8 cellular contexts compared by ENCODE assay signal in the genomic region with DNA sequence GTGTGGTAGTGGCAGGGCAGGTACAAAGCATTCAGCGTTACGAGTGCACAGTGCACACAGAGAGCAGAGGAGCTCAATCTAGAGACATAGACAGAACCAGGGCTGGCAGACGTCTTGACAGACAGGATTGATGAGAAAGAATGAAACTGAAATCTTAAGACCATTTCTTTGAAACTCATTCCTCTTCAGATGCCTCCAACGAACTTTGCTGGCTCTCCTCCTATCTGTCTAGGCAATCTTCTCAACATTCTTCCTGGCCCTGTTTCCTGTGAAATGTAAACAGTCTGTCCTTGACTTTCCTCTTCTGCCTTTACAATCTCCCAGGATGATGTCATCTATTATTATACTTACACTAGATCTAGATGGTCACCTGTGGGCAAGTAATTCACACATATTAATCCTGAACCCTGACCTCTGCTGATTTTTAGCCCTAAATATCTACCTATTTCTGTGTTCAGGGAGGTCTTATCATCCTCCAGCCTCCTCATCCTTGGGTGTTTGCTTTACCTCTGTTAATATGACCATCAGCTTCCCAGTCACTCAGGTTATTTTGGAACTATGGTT.
DNase-seq lines count a peak whose midpoint lies in the region; ATAC-seq, FAIRE-seq and TF ChIP-seq lines count a peak whose summit lies in the region.

No MANE protein-coding gene starts in this region.

- H3K27me3 Mint-ChIP-seq in T-helper 2 cell treated with Interferon-gamma antibody and Interleukin-4, amounts not matched to agents 5 μg/mL and 100 μg/mL, for 36 hours (ENCODE audit: low read depth) = no peaks in the 10 kb centered on the region

- peak overlapping the region; percentile 81 for H3K27ac Mint-ChIP-seq in T-helper 2 cell treated with Interferon-gamma antibody and Interleukin-4, amounts not matched to agents 5 μg/mL and 100 μg/mL, for 36 hours

- peak overlapping the region; percentile 47 for H3K4me3 Mint-ChIP-seq in T-helper 2 cell treated with Interferon-gamma antibody and Interleukin-4, amounts not matched to agents 5 μg/mL and 100 μg/mL, for 36 hours

- ATAC-seq in GM21515 (IDR thresholded peaks at IDR 0.05; ENCODE audit: unreplicated experiment) (peak; percentile 61), GM18861 (IDR thresholded peaks at IDR 0.05; ENCODE audit: unreplicated experiment) (no peak)

- DNase-seq in T-helper 2 cell treated with Interferon-gamma antibody and Interleukin-4, amounts not matched to agents 5 μg/mL and 100 μg/mL, for 36 hours (ENCODE audit: low spot score) = peak; percentile 54
- peak; percentile 25 for DNase-seq in germinal center (ENCODE audit: low spot score)
- DNase-seq in HK-2 (ENCODE audit: unreplicated experiment) = no peak
- no peak for DNase-seq in NCI-H345 (lab: John Stamatoyannopoulos, UW)
- DNase-seq in RCC 7860 (ENCODE audit: low spot score) = no peak

- no peak for FAIRE-seq in RCC 7860 (lab: Jason Lieb, UNC)

- peak overlapping the region; percentile 54; the same call in 1 of the 2 replicates for H3K27ac ChIP-seq in C4-2B

- peaks cover 53% of the 10 kb centered on the region for H3K4me1 Mint-ChIP-seq in T-helper 2 cell treated with Interferon-gamma antibody and Interleukin-4, amounts not matched to agents 5 μg/mL and 100 μg/mL, for 36 hours (ENCODE audit: low read depth)

- peaks cover 11% of the 10 kb centered on the region for H3K9me3 Mint-ChIP-seq in T-helper 2 cell treated with Interferon-gamma antibody and Interleukin-4, amounts not matched to agents 5 μg/mL and 100 μg/mL, for 36 hours

- H3K36me3 Mint-ChIP-seq in T-helper 2 cell treated with Interferon-gamma antibody and Interleukin-4, amounts not matched to agents 5 μg/mL and 100 μg/mL, for 36 hours (ENCODE audit: low read depth) = peaks cover 11% of the 10 kb centered on the region

- TF ChIP-seq CTCF in C4-2B (conservative IDR thresholded peaks at IDR 0.05) = no peak

Comparison
In these comparisons a context has a peak if more than half of its experiments do, and no peak if none do; other contexts are left out.
1. DNase-seq: peak in T-helper 2 cell treated with Interferon-gamma antibody and Interleukin-4, amounts not matched to agents 5 μg/mL and 100 μg/mL, for 36 hours (single experiment) and germinal center (single experiment); none in HK-2 (single experiment), NCI-H345 (single experiment) and RCC 7860 (single experiment).